Comparison of ENCODE assay signal across 1 cellular context in the genomic region with DNA sequence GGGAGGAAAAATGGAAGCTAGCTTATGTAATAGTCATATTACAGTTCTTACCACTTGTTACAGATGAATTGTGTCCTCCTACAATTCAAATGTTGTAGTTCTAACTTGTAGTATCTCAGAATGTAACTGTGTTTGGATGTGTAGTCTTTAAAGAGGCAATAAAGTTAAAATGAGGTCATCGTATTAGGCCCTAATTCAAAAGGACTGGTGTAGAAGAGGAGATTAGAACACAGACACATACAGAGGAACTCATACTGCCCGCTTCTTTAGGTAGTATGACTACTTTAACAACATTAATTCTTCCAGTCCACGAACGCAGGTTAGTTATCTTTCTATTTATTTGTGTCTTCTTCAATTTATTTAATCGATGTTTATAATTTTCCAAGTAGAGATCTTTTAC.
TF ChIP-seq lines count a peak whose summit lies in the region.

No MANE protein-coding gene starts in this region.

TF ChIP-seq in SK-N-SH, 30 proteins besides CTCF, POLR2A, EP300 and RAD21 (continued from another document):
- TF ChIP-seq, protein P1, sequence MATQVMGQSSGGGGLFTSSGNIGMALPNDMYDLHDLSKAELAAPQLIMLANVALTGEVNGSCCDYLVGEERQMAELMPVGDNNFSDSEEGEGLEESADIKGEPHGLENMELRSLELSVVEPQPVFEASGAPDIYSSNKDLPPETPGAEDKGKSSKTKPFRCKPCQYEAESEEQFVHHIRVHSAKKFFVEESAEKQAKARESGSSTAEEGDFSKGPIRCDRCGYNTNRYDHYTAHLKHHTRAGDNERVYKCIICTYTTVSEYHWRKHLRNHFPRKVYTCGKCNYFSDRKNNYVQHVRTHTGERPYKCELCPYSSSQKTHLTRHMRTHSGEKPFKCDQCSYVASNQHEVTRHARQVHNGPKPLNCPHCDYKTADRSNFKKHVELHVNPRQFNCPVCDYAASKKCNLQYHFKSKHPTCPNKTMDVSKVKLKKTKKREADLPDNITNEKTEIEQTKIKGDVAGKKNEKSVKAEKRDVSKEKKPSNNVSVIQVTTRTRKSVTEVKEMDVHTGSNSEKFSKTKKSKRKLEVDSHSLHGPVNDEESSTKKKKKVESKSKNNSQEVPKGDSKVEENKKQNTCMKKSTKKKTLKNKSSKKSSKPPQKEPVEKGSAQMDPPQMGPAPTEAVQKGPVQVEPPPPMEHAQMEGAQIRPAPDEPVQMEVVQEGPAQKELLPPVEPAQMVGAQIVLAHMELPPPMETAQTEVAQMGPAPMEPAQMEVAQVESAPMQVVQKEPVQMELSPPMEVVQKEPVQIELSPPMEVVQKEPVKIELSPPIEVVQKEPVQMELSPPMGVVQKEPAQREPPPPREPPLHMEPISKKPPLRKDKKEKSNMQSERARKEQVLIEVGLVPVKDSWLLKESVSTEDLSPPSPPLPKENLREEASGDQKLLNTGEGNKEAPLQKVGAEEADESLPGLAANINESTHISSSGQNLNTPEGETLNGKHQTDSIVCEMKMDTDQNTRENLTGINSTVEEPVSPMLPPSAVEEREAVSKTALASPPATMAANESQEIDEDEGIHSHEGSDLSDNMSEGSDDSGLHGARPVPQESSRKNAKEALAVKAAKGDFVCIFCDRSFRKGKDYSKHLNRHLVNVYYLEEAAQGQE (IDR thresholded peaks at IDR 0.05; ENCODE audit: low read depth, low read length) = no peak
- TF ChIP-seq GATA2 (CRISPR knock-in tag; IDR thresholded peaks at IDR 0.05) (no peak), FOXJ3 (CRISPR knock-in tag; IDR thresholded peaks at IDR 0.05) (no peak), SIN3A (IDR thresholded peaks at IDR 0.05; ENCODE audit: borderline replicate concordance, low read depth, low read length) (no peak), TAF1 (IDR thresholded peaks at IDR 0.05; ENCODE audit: borderline replicate concordance, low read depth, low read length) (no peak), CHD2 (IDR thresholded peaks at IDR 0.05; ENCODE audit: low read length, partially characterized antibody) (no peak), JUND (IDR thresholded peaks at IDR 0.05) (no peak), USF1 (IDR thresholded peaks at IDR 0.05; ENCODE audit: borderline replicate concordance, low read depth) (no peak), RFX5 (IDR thresholded peaks at IDR 0.05; ENCODE audit: low read length) (no peak), USF2 (IDR thresholded peaks at IDR 0.05; ENCODE audit: borderline replicate concordance, low read depth, low read length) (no peak)
- TF ChIP-seq, protein P2, sequence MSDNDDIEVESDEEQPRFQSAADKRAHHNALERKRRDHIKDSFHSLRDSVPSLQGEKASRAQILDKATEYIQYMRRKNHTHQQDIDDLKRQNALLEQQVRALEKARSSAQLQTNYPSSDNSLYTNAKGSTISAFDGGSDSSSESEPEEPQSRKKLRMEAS (IDR thresholded peaks at IDR 0.05; ENCODE audit: low read depth) = no peak
- TF ChIP-seq, protein P3, sequence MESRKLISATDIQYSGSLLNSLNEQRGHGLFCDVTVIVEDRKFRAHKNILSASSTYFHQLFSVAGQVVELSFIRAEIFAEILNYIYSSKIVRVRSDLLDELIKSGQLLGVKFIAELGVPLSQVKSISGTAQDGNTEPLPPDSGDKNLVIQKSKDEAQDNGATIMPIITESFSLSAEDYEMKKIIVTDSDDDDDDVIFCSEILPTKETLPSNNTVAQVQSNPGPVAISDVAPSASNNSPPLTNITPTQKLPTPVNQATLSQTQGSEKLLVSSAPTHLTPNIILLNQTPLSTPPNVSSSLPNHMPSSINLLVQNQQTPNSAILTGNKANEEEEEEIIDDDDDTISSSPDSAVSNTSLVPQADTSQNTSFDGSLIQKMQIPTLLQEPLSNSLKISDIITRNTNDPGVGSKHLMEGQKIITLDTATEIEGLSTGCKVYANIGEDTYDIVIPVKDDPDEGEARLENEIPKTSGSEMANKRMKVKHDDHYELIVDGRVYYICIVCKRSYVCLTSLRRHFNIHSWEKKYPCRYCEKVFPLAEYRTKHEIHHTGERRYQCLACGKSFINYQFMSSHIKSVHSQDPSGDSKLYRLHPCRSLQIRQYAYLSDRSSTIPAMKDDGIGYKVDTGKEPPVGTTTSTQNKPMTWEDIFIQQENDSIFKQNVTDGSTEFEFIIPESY (IDR thresholded peaks at IDR 0.05; ENCODE audit: borderline replicate concordance, low read depth) = no peak
